Comparison of ENCODE assay signal across 26 cellular contexts in genomic region chr16:30989469-30990047, GRCh38.
"Had no signal": no experiment of that assay in that cellular context is flagged by ENCODE, and none has a peak within 500 bp of the region (broad histone marks: within the 10 kb centered on the region; RNA-seq: fewer than 3 reads in every experiment).

No MANE protein-coding gene starts in this region.

- H3K36me3 Mint-ChIP-seq: activated naive CD8-positive, alpha-beta T cell had no signal

- H3K27me3 ChIP-seq: brain microvascular endothelial cell, cardiac muscle cell had no signal

- H3K4me3 ChIP-seq: cardiac muscle cell had no signal

- H3K9me3 Mint-ChIP-seq: activated B cell treated with CpG ODN at 0.5 μM for 24 hours; activated CD4-positive, alpha-beta T cell treated with anti-CD3 and anti-CD28 coated beads, Interleukin-2, amount 10 ng/mL, durations not matched to agents 24 days and 14 days; activated naive CD4-positive, alpha-beta T cell treated with anti-CD3 and anti-CD28 coated beads for 36 hours; activated T-cell treated with anti-CD3 and anti-CD28 coated beads, Interleukin-2, amount 50 U/mL, for 24 hours; activated T-helper 1 cell treated with anti-CD3 and anti-CD28 coated beads, Interleukin-12 subunit alpha, Interleukin-12 subunit beta, Interleukin-2, Interleukin-4 antibody, amounts not matched to agents 30 ng/mL and 10 ng/mL and 1 ng/mL, durations not matched to agents 14 hours and 24 hours and 36 hours had no signal

- FAIRE-seq: RCC 7860 had no signal

- H3K27me3 Mint-ChIP-seq: activated B cell treated with CpG ODN at 0.5 μM for 24 hours; activated CD8-positive, alpha-beta memory T cell treated with anti-CD3 and anti-CD28 coated beads, Interleukin-2, amount 10 ng/mL, durations not matched to agents 7 days and 5 days; activated naive CD8-positive, alpha-beta T cell; activated T-cell treated with anti-CD3 and anti-CD28 coated beads, Interleukin-2, amount 50 U/mL, for 24 hours; T-helper 17 cell had no signal

- DNase-seq: activated B cell treated with CpG ODN at 0.5 μM for 24 hours; activated CD4-positive, alpha-beta T cell treated with anti-CD3 and anti-CD28 coated beads for 1 hour; activated CD4-positive, alpha-beta T cell treated with anti-CD3 and anti-CD28 coated beads, Interleukin-2, amount 10 ng/mL, durations not matched to agents 24 days and 14 days; activated CD4-positive, alpha-beta T cell treated with anti-CD3 and anti-CD28 coated beads, Interleukin-2, amount 50 U/mL, for 48 hours; activated CD8-positive, alpha-beta memory T cell treated with anti-CD3 and anti-CD28 coated beads, Interleukin-2, amount 10 ng/mL, durations not matched to agents 7 days and 5 days; activated effector memory CD4-positive, alpha-beta T cell treated with Interleukin-2 at 50 U/mL for 16 hours; activated naive CD4-positive, alpha-beta T cell treated with anti-CD3 and anti-CD28 coated beads for 36 hours; activated T-cell treated with anti-CD3 and anti-CD28 coated beads, Interleukin-2, amount 50 U/mL, for 24 hours; amygdala; brain microvascular endothelial cell; Karpas-422; MM.1S; NCI-H1105; NCI-H1436; NCI-H187; NCI-H2081 treated with DMSO at 0.1 percent for 48 hours; NCI-H446; NCI-H524; PC-3; SIG-M5; T-helper 17 cell; T-helper 9 cell had no signal

- H3K27ac ChIP-seq: brain microvascular endothelial cell, cardiac muscle cell had no signal

- H3K36me3 ChIP-seq: brain microvascular endothelial cell, cardiac muscle cell had no signal

- H3K27ac Mint-ChIP-seq: activated B cell treated with CpG ODN at 0.5 μM for 24 hours; activated CD4-positive, alpha-beta T cell treated with anti-CD3 and anti-CD28 coated beads, Interleukin-2, amount 10 ng/mL, durations not matched to agents 24 days and 14 days; activated CD8-positive, alpha-beta memory T cell treated with anti-CD3 and anti-CD28 coated beads, Interleukin-2, amount 10 ng/mL, durations not matched to agents 7 days and 5 days; activated naive CD4-positive, alpha-beta T cell treated with anti-CD3 and anti-CD28 coated beads for 36 hours; activated naive CD8-positive, alpha-beta T cell; activated T-cell treated with anti-CD3 and anti-CD28 coated beads, Interleukin-2, amount 50 U/mL, for 24 hours; activated T-helper 1 cell treated with anti-CD3 and anti-CD28 coated beads, Interleukin-12 subunit alpha, Interleukin-12 subunit beta, Interleukin-2, Interleukin-4 antibody, amounts not matched to agents 30 ng/mL and 10 ng/mL and 1 ng/mL, durations not matched to agents 14 hours and 24 hours and 36 hours; T-helper 17 cell had no signal

- H3K4me3 Mint-ChIP-seq: activated B cell treated with CpG ODN at 0.5 μM for 24 hours; activated CD4-positive, alpha-beta T cell treated with anti-CD3 and anti-CD28 coated beads, Interleukin-2, amount 10 ng/mL, durations not matched to agents 24 days and 14 days; activated CD8-positive, alpha-beta memory T cell treated with anti-CD3 and anti-CD28 coated beads, Interleukin-2, amount 10 ng/mL, durations not matched to agents 7 days and 5 days; activated naive CD4-positive, alpha-beta T cell treated with anti-CD3 and anti-CD28 coated beads for 36 hours; activated naive CD8-positive, alpha-beta T cell; activated T-cell treated with anti-CD3 and anti-CD28 coated beads, Interleukin-2, amount 50 U/mL, for 24 hours; activated T-helper 1 cell treated with anti-CD3 and anti-CD28 coated beads, Interleukin-12 subunit alpha, Interleukin-12 subunit beta, Interleukin-2, Interleukin-4 antibody, amounts not matched to agents 30 ng/mL and 10 ng/mL and 1 ng/mL, durations not matched to agents 14 hours and 24 hours and 36 hours; T-helper 17 cell had no signal
